Comparison of ENCODE assay signal across 9 cellular contexts in genomic region chr17:76414334-76415295, GRCh38. TPM values are rescaled to one million over a fixed set of nuclear protein-coding genes. Genes with fewer than 3 reads are reported as not detected.
DNase-seq lines count a peak whose midpoint lies in the region; ATAC-seq and TF ChIP-seq lines count a peak whose summit lies in the region.
"Had no signal": no experiment of that assay in that cellular context is flagged by ENCODE, and none has a peak within 500 bp of the region (broad histone marks: within the 10 kb centered on the region; RNA-seq: fewer than 3 reads in every experiment).

No MANE protein-coding gene starts in this region.

- DNase-seq in AG08396 (ENCODE audit: low spot score) (peak; percentile 58), NCI-H1694 treated with DMSO at 0.1 percent for 48 hours (lab: John Stamatoyannopoulos, UW) (peak; percentile 76), astrocyte of the spinal cord (ENCODE audit: low read depth, low spot score) (peak; percentile 46), lung microvascular endothelial cell (ENCODE audit: low read depth in 2 of 2) (peak; percentile 20 to 51), NCI-H128 (lab: John Stamatoyannopoulos, UW; ENCODE audit: unreplicated experiment) (no peak)
- no peak for DNase-seq in stimulated activated CD4-positive, alpha-beta T cell treated with anti-CD3 and anti-CD28 coated beads, Interleukin-2, amount 100 ng/mL, for 48 hours
- no peak for DNase-seq in activated CD4-positive, CD25-positive, alpha-beta regulatory T cell (lab: John Stamatoyannopoulos, UW)
- DNase-seq: cortex of kidney had no signal

- no peak for TF ChIP-seq CTCF in astrocyte of the spinal cord (IDR thresholded peaks at IDR 0.05; ENCODE audit: low read depth, low read length)

- no peak overlapping the region for H3K4me3 ChIP-seq in astrocyte of the spinal cord (ENCODE audit: low read depth, low read length)

- no peak for ATAC-seq in HG02981 (IDR thresholded peaks at IDR 0.05; ENCODE audit: unreplicated experiment)

- in situ Hi-C loops in astrocyte of the spinal cord (cut with HindIII; ENCODE audit: low sequenced_read_pairs), result no loop called here

RNA-seq across cellular contexts. Expression of gene SPHK1, which starts 30.2 kb away (rescaled TPM):
- 193 and 276 TPM in 2 replicates for total RNA-seq in lung microvascular endothelial cell

RNA-seq across cellular contexts. Expression of gene UBE2O, which starts 38.3 kb away (rescaled TPM):
- total RNA-seq in lung microvascular endothelial cell, result 12.3 and 13.3 TPM in 2 replicates

RNA-seq across cellular contexts. Expression of gene AANAT, which starts 52.8 kb away (rescaled TPM):
- not detected in 2 replicates for total RNA-seq in lung microvascular endothelial cell

Comparison
In these comparisons a context has a peak if more than half of its experiments do, and no peak if none do; other contexts are left out.
1. DNase-seq: peak in AG08396 (single experiment), NCI-H1694 treated with DMSO at 0.1 percent for 48 hours (single experiment), astrocyte of the spinal cord (single experiment) and lung microvascular endothelial cell (2 of 2); none in stimulated activated CD4-positive, alpha-beta T cell treated with anti-CD3 and anti-CD28 coated beads, Interleukin-2, amount 100 ng/mL, for 48 hours (0 of 2), activated CD4-positive, CD25-positive, alpha-beta regulatory T cell (0 of 4) and NCI-H128 (single experiment).